Comparison of ENCODE assay signal across 8 cellular contexts in the genomic region with DNA sequence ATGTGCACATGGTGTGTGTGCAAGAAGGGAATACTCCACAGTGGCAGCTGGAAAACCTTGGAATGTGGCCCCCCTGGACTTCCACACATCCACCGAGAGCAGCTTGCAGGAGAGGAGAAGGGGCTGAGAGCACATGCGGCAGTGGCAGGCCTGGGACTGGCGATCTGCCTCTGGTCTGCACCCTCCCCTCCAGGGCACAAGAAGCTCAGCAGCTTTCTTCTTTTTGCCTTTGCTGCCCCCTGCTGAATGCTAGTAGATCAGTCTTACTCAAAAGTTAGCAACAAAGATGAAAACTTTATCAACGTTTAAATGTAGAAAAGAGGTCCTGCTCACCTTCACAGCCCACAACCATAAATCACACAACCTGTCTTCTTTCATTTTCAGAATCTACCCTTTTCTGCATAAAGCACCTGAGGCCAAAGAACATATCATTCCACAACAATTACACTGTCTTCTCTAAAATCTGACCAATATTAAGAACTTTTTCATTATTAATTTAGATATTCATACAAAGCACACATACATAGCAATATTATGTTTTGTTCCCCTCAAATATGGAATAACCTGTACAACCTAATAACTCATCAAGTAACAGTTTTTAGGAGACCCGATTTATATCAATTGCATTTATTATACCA. TPM values are rescaled to one million over a fixed set of nuclear protein-coding genes. Genes with fewer than 3 reads are reported as not detected.
DNase-seq lines count a peak whose midpoint lies in the region; ATAC-seq and TF ChIP-seq lines count a peak whose summit lies in the region.

No MANE protein-coding gene starts in this region.

- peaks cover 61% of the 10 kb centered on the region for H3K4me1 ChIP-seq in SJSA1 (replicated peaks)

- H3K36me3 Mint-ChIP-seq in natural killer cell: peaks cover 29% of the 10 kb centered on the region
- H3K36me3 Mint-ChIP-seq in natural killer cell treated with Interleukin-12 subunit alpha and Interleukin-12 subunit beta and Interleukin-15 and Interleukin-18, amount 100 ng/mL, for 72 hours: peaks cover 52% of the 10 kb centered on the region

- peak; percentile 17 for TF ChIP-seq CTCF in natural killer cell (IDR thresholded peaks at IDR 0.05)
- peak; percentile 45 to 86 (median 70) for TF ChIP-seq CTCF in dorsolateral prefrontal cortex (IDR thresholded peaks at IDR 0.05 in 54 of 56, conservative IDR thresholded peaks at IDR 0.05 in 2 of 56; ENCODE audit: low read depth in 1 of 56, partially characterized antibody in 56 of 56)

- no peak for DNase-seq in natural killer cell
- no peak for DNase-seq in natural killer cell treated with Interleukin-12 subunit alpha and Interleukin-12 subunit beta and Interleukin-15 and Interleukin-18, amount 100 ng/mL, for 72 hours (ENCODE audit: low spot score)
- peak; percentile 60 for DNase-seq in HPDE6-E6E7 (ENCODE audit: extremely low spot score)
- DNase-seq in SJSA1 (ENCODE audit: low read depth in 1 of 2, low spot score in 2 of 2): peak; percentile 79 to 86
- peak; percentile 38 to 74 (median 71) for DNase-seq in dorsolateral prefrontal cortex
- peak; percentile 90 for DNase-seq in medulla oblongata (ENCODE audit: extremely low spot score)
- DNase-seq in NCI-H2029 (lab: John Stamatoyannopoulos, UW): no peak

- no peaks in the 10 kb centered on the region for H3K9me3 Mint-ChIP-seq in natural killer cell
- H3K9me3 Mint-ChIP-seq in natural killer cell treated with Interleukin-12 subunit alpha and Interleukin-12 subunit beta and Interleukin-15 and Interleukin-18, amount 100 ng/mL, for 72 hours: no peaks in the 10 kb centered on the region

- peaks cover 12 to 18% of the 10 kb centered on the region in 2 donors for H3K4me1 Mint-ChIP-seq in natural killer cell
- H3K4me1 Mint-ChIP-seq in natural killer cell treated with Interleukin-12 subunit alpha and Interleukin-12 subunit beta and Interleukin-15 and Interleukin-18, amount 100 ng/mL, for 72 hours (ENCODE audit: low read depth in 2 of 2): no peaks in the 10 kb centered on the region

- intact Hi-C loops in natural killer cell (cut with micrococcal nuclease) (no loop called here), dorsolateral prefrontal cortex (cut with DNase I) (loop anchor here in 1 of 2 donors (2.0 to 5.0 kb wide), 2 partner anchors 53 to 180 kb away; a partner anchor contains a TSS)

- no peaks in the 10 kb centered on the region for H3K27me3 ChIP-seq in SJSA1 (replicated peaks)
- no peaks in the 10 kb centered on the region for H3K27me3 ChIP-seq in dorsolateral prefrontal cortex

- ATAC-seq in natural killer cell (peak in 2 of 3 donors; percentile 48 to 56), HG03378 (IDR thresholded peaks at IDR 0.05; ENCODE audit: unreplicated experiment) (no peak)
- ATAC-seq in natural killer cell treated with Interleukin-12 subunit alpha and Interleukin-12 subunit beta and Interleukin-15 and Interleukin-18, amount 100 ng/mL, for 72 hours: no peak

- peaks cover 39% of the 10 kb centered on the region for H3K36me3 ChIP-seq in SJSA1

- H3K27ac ChIP-seq in SJSA1: peak overlapping the region; percentile 17; the same call in 1 of the 2 replicates
- H3K27ac ChIP-seq in dorsolateral prefrontal cortex: peak overlapping the region in 21 of 59 donors; percentile 1 to 68 (median 44)

- no peaks in the 10 kb centered on the region for H3K27me3 Mint-ChIP-seq in natural killer cell (ENCODE audit: low read depth in 2 of 2)
- H3K27me3 Mint-ChIP-seq in natural killer cell treated with Interleukin-12 subunit alpha and Interleukin-12 subunit beta and Interleukin-15 and Interleukin-18, amount 100 ng/mL, for 72 hours: no peaks in the 10 kb centered on the region

- H3K4me3 ChIP-seq in SJSA1 (no peak overlapping the region), dorsolateral prefrontal cortex (no peak overlapping the region)

- no peak overlapping the region for H3K4me3 Mint-ChIP-seq in natural killer cell
- H3K4me3 Mint-ChIP-seq in natural killer cell treated with Interleukin-12 subunit alpha and Interleukin-12 subunit beta and Interleukin-15 and Interleukin-18, amount 100 ng/mL, for 72 hours: no peak overlapping the region

- no peak overlapping the region for H3K27ac Mint-ChIP-seq in natural killer cell
- H3K27ac Mint-ChIP-seq in natural killer cell treated with Interleukin-12 subunit alpha and Interleukin-12 subunit beta and Interleukin-15 and Interleukin-18, amount 100 ng/mL, for 72 hours: no peak overlapping the region

- H3K9me3 ChIP-seq in SJSA1 (replicated peaks): no peaks in the 10 kb centered on the region

RNA-seq across cellular contexts. Expression of a gene that starts 34.6 kb away (rescaled TPM):
- 10 to 100 TPM; 22.7 to 31.8 (median 27.7) TPM for total RNA-seq in natural killer cell
- total RNA-seq in natural killer cell treated with Interleukin-12 subunit alpha and Interleukin-12 subunit beta and Interleukin-15 and Interleukin-18, amount 100 ng/mL, for 72 hours: 10 to 100 TPM; 19.9 to 38.0 TPM
- total RNA-seq in SJSA1 (2014; rRNA removed; shearing (Covaris generic)): 16.5 and 25.8 TPM in 2 replicates
- total RNA-seq in dorsolateral prefrontal cortex: 10 to 100 TPM; 18.8 to 31.2 (median 24.9) TPM

RNA-seq across cellular contexts. Expression of a gene that starts 42.4 kb away (rescaled TPM):
- total RNA-seq in natural killer cell (10 to 100 TPM; 19.4 to 23.5 (median 23.2) TPM), dorsolateral prefrontal cortex (10 to 100 TPM; 15.9 to 35.0 (median 24.8) TPM)
- 10 to 100 TPM; 16.5 to 17.6 TPM for total RNA-seq in natural killer cell treated with Interleukin-12 subunit alpha and Interleukin-12 subunit beta and Interleukin-15 and Interleukin-18, amount 100 ng/mL, for 72 hours
- 18.6 and 19.6 TPM in 2 replicates for total RNA-seq in SJSA1 (2014; rRNA removed; shearing (Covaris generic))

RNA-seq across cellular contexts. Expression of a gene that starts 53.4 kb away (rescaled TPM):
- total RNA-seq in natural killer cell (not detected), dorsolateral prefrontal cortex (1 to 10 TPM in 112 of 120 experiments, under 1 TPM in 5, not detected in 3; 0.46 to 5.7 (median 2.6) TPM)
- total RNA-seq in natural killer cell treated with Interleukin-12 subunit alpha and Interleukin-12 subunit beta and Interleukin-15 and Interleukin-18, amount 100 ng/mL, for 72 hours: not detected
- total RNA-seq in SJSA1 (2014; rRNA removed; shearing (Covaris generic)): 0.16 and 0.29 TPM in 2 replicates

Comparison
In these comparisons a context has a peak if more than half of its experiments do, and no peak if none do; other contexts are left out.
1. ATAC-seq: peak in natural killer cell (2 of 3); none in natural killer cell treated with Interleukin-12 subunit alpha and Interleukin-12 subunit beta and Interleukin-15 and Interleukin-18, amount 100 ng/mL, for 72 hours (0 of 2) and HG03378 (single experiment).
2. DNase-seq: peak in HPDE6-E6E7 (single experiment), SJSA1 (2 of 2), dorsolateral prefrontal cortex (10 of 10) and medulla oblongata (single experiment); none in natural killer cell (single experiment), natural killer cell treated with Interleukin-12 subunit alpha and Interleukin-12 subunit beta and Interleukin-15 and Interleukin-18, amount 100 ng/mL, for 72 hours (single experiment) and NCI-H2029 (single experiment).